In the genomic region with DNA sequence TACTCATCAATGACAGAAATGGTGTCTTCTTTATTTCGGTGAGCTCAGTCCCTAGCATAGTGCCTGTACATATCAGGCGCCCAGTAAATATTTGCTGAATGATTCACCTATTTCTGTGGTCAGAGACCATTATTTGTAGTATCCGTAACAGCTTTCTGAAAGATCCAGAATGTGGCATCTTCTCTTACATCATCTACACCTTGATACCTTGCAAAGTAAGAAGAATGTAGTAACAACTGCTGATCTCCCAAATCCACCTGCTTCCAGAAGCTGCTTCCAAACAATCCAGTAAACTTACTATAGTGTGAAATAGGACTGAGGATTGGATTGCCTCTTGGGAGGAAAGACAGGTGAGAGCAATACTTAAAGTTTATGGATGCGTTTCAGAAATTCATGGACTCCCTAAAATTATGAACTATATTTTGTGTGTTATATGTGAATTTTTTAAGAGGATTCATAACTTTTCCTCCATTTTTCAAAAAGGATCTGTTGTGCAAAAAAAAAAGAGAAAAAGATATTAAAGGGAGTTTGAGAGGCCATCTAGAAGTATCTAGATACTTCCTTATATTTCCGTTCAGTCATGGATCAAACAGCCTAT, we compare ENCODE assay signal across 1 cellular context.
TF ChIP-seq lines count a peak whose summit lies in the region.

No MANE protein-coding gene starts in this region.

TF ChIP-seq in HepG2, 621 proteins besides CTCF, POLR2A, EP300 and RAD21 (continued from another document and continues in another):
- TF ChIP-seq, protein P1, sequence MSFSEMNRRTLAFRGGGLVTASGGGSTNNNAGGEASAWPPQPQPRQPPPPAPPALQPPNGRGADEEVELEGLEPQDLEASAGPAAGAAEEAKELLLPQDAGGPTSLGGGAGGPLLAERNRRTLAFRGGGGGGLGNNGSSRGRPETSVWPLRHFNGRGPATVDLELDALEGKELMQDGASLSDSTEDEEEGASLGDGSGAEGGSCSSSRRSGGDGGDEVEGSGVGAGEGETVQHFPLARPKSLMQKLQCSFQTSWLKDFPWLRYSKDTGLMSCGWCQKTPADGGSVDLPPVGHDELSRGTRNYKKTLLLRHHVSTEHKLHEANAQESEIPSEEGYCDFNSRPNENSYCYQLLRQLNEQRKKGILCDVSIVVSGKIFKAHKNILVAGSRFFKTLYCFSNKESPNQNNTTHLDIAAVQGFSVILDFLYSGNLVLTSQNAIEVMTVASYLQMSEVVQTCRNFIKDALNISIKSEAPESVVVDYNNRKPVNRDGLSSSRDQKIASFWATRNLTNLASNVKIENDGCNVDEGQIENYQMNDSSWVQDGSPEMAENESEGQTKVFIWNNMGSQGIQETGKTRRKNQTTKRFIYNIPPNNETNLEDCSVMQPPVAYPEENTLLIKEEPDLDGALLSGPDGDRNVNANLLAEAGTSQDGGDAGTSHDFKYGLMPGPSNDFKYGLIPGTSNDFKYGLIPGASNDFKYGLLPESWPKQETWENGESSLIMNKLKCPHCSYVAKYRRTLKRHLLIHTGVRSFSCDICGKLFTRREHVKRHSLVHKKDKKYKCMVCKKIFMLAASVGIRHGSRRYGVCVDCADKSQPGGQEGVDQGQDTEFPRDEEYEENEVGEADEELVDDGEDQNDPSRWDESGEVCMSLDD (CRISPR knock-in tag; IDR thresholded peaks at IDR 0.05; ENCODE audit: borderline replicate concordance), result no peak
- TF ChIP-seq SMAD3 (CRISPR knock-in tag; IDR thresholded peaks at IDR 0.05) (peak; percentile 64), ZNF674 (CRISPR knock-in tag; IDR thresholded peaks at IDR 0.05; ENCODE audit: low read depth) (no peak), HMGA1 (CRISPR knock-in tag; conservative IDR thresholded peaks at IDR 0.05) (no peak), ZNF75D (CRISPR knock-in tag; IDR thresholded peaks at IDR 0.05; ENCODE audit: borderline replicate concordance) (no peak), HHEX (CRISPR knock-in tag; IDR thresholded peaks at IDR 0.05) (peak; percentile 49; the same call in 1 of the 2 replicates), KLF16 (CRISPR knock-in tag; IDR thresholded peaks at IDR 0.05) (no peak; a peak in 1 of 4 replicates), POGZ (CRISPR knock-in tag; IDR thresholded peaks at IDR 0.05) (no peak), CC2D1A (CRISPR knock-in tag; IDR thresholded peaks at IDR 0.05) (no peak), NFYC (CRISPR knock-in tag; IDR thresholded peaks at IDR 0.05) (no peak), ZC3H13 (CRISPR knock-in tag; IDR thresholded peaks at IDR 0.05) (no peak), MATR3 (CRISPR knock-in tag; IDR thresholded peaks at IDR 0.05) (no peak), MED8 (CRISPR knock-in tag; IDR thresholded peaks at IDR 0.05; ENCODE audit: insufficient replicate concordance) (peak; percentile 29), BRCA1 (CRISPR knock-in tag; IDR thresholded peaks at IDR 0.05) (no peak), ZSCAN22 (CRISPR knock-in tag; IDR thresholded peaks at IDR 0.05) (no peak), THYN1 (CRISPR knock-in tag; IDR thresholded peaks at IDR 0.05; ENCODE audit: borderline replicate concordance, low read depth) (no peak), CAMTA2 (CRISPR knock-in tag; IDR thresholded peaks at IDR 0.05; ENCODE audit: borderline replicate concordance) (no peak), NCOR1 (IDR thresholded peaks at IDR 0.05; ENCODE audit: borderline replicate concordance, low read length) (no peak), SOX13 (IDR thresholded peaks at IDR 0.05) (no peak), SOX13 (CRISPR knock-in tag; conservative IDR thresholded peaks at IDR 0.05 in 1 of 2, IDR thresholded peaks at IDR 0.05 in 1 of 2) (peak in 1 of 2 experiments; percentile 93; a peak in 2 of 4 replicates), SMARCC2 (IDR thresholded peaks at IDR 0.05) (peak; percentile 85), FOXA1 (IDR thresholded peaks at IDR 0.05) (peak; percentile 81), FOXA1 (CRISPR knock-in tag; IDR thresholded peaks at IDR 0.05) (peak; percentile 92), ZNF776 (CRISPR knock-in tag; IDR thresholded peaks at IDR 0.05) (no peak), HNF4A (CRISPR knock-in tag; IDR thresholded peaks at IDR 0.05) (peak; percentile 24; the same call in 1 of the 2 replicates), CEBPB (IDR thresholded peaks at IDR 0.05; ENCODE audit: borderline replicate concordance, low read depth, low read length) (peak; percentile 58), CHCHD3 (CRISPR knock-in tag; IDR thresholded peaks at IDR 0.05) (no peak), ZNF552 (CRISPR knock-in tag; IDR thresholded peaks at IDR 0.05; ENCODE audit: borderline replicate concordance) (no peak), CCDC6 (CRISPR knock-in tag; IDR thresholded peaks at IDR 0.05) (no peak), ZFP36 (IDR thresholded peaks at IDR 0.05; ENCODE audit: borderline replicate concordance, low read depth, low read length, partially characterized antibody) (no peak), RAD51 (IDR thresholded peaks at IDR 0.05; ENCODE audit: borderline replicate concordance) (no peak), TAF1 (CRISPR knock-in tag; IDR thresholded peaks at IDR 0.05) (no peak), PHF8 (CRISPR knock-in tag; IDR thresholded peaks at IDR 0.05) (no peak)
- TF ChIP-seq, protein P2, sequence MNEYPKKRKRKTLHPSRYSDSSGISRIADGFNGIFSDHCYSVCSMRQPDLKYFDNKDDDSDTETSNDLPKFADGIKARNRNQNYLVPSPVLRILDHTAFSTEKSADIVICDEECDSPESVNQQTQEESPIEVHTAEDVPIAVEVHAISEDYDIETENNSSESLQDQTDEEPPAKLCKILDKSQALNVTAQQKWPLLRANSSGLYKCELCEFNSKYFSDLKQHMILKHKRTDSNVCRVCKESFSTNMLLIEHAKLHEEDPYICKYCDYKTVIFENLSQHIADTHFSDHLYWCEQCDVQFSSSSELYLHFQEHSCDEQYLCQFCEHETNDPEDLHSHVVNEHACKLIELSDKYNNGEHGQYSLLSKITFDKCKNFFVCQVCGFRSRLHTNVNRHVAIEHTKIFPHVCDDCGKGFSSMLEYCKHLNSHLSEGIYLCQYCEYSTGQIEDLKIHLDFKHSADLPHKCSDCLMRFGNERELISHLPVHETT (CRISPR knock-in tag; conservative IDR thresholded peaks at IDR 0.05), result 0 out of 2 replicates have a peak, but pooled peaks have one; percentile 1
- TF ChIP-seq, protein P3, sequence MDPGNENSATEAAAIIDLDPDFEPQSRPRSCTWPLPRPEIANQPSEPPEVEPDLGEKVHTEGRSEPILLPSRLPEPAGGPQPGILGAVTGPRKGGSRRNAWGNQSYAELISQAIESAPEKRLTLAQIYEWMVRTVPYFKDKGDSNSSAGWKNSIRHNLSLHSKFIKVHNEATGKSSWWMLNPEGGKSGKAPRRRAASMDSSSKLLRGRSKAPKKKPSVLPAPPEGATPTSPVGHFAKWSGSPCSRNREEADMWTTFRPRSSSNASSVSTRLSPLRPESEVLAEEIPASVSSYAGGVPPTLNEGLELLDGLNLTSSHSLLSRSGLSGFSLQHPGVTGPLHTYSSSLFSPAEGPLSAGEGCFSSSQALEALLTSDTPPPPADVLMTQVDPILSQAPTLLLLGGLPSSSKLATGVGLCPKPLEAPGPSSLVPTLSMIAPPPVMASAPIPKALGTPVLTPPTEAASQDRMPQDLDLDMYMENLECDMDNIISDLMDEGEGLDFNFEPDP (CRISPR knock-in tag; conservative IDR thresholded peaks at IDR 0.05), result 0 out of 2 replicates have a peak, but pooled peaks have one; percentile 17
- TF ChIP-seq, protein P4, sequence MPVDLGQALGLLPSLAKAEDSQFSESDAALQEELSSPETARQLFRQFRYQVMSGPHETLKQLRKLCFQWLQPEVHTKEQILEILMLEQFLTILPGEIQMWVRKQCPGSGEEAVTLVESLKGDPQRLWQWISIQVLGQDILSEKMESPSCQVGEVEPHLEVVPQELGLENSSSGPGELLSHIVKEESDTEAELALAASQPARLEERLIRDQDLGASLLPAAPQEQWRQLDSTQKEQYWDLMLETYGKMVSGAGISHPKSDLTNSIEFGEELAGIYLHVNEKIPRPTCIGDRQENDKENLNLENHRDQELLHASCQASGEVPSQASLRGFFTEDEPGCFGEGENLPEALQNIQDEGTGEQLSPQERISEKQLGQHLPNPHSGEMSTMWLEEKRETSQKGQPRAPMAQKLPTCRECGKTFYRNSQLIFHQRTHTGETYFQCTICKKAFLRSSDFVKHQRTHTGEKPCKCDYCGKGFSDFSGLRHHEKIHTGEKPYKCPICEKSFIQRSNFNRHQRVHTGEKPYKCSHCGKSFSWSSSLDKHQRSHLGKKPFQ (CRISPR knock-in tag; IDR thresholded peaks at IDR 0.05; ENCODE audit: insufficient replicate concordance), result no peak
- TF ChIP-seq, protein P5, sequence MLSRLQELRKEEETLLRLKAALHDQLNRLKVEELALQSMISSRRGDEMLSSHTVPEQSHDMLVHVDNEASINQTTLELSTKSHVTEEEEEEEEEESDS (CRISPR knock-in tag; IDR thresholded peaks at IDR 0.05; ENCODE audit: borderline replicate concordance), result no peak
- TF ChIP-seq, protein P6, sequence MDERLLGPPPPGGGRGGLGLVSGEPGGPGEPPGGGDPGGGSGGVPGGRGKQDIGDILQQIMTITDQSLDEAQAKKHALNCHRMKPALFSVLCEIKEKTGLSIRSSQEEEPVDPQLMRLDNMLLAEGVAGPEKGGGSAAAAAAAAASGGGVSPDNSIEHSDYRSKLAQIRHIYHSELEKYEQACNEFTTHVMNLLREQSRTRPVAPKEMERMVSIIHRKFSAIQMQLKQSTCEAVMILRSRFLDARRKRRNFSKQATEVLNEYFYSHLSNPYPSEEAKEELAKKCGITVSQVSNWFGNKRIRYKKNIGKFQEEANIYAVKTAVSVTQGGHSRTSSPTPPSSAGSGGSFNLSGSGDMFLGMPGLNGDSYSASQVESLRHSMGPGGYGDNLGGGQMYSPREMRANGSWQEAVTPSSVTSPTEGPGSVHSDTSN (CRISPR knock-in tag; IDR thresholded peaks at IDR 0.05), result no peak
- TF ChIP-seq, protein P7, sequence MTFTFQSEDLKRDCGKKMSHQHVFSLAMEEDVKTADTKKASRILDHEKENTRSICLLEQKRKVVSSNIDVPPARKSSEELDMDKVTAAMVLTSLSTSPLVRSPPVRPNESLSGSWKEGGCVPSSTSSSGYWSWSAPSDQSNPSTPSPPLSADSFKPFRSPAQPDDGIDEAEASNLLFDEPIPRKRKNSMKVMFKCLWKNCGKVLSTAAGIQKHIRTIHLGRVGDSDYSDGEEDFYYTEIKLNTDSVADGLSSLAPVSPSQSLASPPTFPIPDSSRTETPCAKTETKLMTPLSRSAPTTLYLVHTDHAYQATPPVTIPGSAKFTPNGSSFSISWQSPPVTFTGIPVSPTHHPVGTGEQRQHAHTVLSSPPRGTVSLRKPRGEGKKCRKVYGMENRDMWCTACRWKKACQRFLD (CRISPR knock-in tag; IDR thresholded peaks at IDR 0.05; ENCODE audit: borderline replicate concordance), result no peak
- TF ChIP-seq, protein P8, sequence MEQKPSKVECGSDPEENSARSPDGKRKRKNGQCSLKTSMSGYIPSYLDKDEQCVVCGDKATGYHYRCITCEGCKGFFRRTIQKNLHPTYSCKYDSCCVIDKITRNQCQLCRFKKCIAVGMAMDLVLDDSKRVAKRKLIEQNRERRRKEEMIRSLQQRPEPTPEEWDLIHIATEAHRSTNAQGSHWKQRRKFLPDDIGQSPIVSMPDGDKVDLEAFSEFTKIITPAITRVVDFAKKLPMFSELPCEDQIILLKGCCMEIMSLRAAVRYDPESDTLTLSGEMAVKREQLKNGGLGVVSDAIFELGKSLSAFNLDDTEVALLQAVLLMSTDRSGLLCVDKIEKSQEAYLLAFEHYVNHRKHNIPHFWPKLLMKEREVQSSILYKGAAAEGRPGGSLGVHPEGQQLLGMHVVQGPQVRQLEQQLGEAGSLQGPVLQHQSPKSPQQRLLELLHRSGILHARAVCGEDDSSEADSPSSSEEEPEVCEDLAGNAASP (CRISPR knock-in tag; IDR thresholded peaks at IDR 0.05; ENCODE audit: borderline replicate concordance), result no peak
- TF ChIP-seq, protein P9, sequence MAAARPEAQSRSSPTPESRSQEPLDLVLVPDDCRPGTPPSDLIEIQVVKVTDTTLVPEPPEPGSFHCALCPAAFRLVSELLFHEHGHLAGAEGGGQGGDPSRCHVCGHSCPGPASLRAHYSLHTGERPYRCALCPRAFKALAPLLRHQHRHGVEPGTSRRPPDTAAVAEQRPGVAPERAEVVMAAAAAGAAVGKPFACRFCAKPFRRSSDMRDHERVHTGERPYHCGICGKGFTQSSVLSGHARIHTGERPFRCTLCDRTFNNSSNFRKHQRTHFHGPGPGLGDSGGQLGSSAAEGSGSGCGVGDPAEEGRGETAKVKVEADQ (CRISPR knock-in tag; IDR thresholded peaks at IDR 0.05; ENCODE audit: borderline replicate concordance), result no peak
- TF ChIP-seq, protein P10, sequence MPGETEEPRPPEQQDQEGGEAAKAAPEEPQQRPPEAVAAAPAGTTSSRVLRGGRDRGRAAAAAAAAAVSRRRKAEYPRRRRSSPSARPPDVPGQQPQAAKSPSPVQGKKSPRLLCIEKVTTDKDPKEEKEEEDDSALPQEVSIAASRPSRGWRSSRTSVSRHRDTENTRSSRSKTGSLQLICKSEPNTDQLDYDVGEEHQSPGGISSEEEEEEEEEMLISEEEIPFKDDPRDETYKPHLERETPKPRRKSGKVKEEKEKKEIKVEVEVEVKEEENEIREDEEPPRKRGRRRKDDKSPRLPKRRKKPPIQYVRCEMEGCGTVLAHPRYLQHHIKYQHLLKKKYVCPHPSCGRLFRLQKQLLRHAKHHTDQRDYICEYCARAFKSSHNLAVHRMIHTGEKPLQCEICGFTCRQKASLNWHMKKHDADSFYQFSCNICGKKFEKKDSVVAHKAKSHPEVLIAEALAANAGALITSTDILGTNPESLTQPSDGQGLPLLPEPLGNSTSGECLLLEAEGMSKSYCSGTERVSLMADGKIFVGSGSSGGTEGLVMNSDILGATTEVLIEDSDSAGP (CRISPR knock-in tag; IDR thresholded peaks at IDR 0.05; ENCODE audit: borderline replicate concordance), result no peak
- TF ChIP-seq, protein P11, sequence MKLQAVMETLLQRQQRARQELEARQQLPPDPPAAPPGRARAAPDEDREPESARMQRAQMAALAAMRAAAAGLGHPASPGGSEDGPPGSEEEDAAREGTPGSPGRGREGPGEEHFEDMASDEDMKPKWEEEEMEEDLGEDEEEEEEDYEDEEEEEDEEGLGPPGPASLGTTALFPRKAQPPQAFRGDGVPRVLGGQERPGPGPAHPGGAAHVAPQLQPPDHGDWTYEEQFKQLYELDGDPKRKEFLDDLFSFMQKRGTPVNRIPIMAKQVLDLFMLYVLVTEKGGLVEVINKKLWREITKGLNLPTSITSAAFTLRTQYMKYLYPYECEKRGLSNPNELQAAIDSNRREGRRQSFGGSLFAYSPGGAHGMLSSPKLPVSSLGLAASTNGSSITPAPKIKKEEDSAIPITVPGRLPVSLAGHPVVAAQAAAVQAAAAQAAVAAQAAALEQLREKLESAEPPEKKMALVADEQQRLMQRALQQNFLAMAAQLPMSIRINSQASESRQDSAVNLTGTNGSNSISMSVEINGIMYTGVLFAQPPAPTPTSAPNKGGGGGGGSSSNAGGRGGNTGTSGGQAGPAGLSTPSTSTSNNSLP (IDR thresholded peaks at IDR 0.05; ENCODE audit: low read depth, low read length), result peak; percentile 71; the same call in 1 of the 2 replicates
- TF ChIP-seq, protein P12, sequence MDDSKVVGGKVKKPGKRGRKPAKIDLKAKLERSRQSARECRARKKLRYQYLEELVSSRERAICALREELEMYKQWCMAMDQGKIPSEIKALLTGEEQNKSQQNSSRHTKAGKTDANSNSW (CRISPR knock-in tag; IDR thresholded peaks at IDR 0.05; ENCODE audit: borderline replicate concordance), result no peak
- TF ChIP-seq, protein P13, sequence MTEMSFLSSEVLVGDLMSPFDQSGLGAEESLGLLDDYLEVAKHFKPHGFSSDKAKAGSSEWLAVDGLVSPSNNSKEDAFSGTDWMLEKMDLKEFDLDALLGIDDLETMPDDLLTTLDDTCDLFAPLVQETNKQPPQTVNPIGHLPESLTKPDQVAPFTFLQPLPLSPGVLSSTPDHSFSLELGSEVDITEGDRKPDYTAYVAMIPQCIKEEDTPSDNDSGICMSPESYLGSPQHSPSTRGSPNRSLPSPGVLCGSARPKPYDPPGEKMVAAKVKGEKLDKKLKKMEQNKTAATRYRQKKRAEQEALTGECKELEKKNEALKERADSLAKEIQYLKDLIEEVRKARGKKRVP (CRISPR knock-in tag; IDR thresholded peaks at IDR 0.05), result peak in 1 of 2 experiments; percentile 96; a peak in 2 of 4 replicates
